In genomic region chr17:18963126-18964017, GRCh38 we compare ENCODE assay signal across 18 cellular contexts. TPM values are rescaled to one million over a fixed set of nuclear protein-coding genes. Genes with fewer than 3 reads are reported as not detected.
A peak's percentile ranks its signal among the peaks of the same experiment; 100 is the strongest.
DNase-seq lines count a peak whose midpoint lies in the region; ATAC-seq and TF ChIP-seq lines count a peak whose summit lies in the region.
"Had no signal": no experiment of that assay in that cellular context is flagged by ENCODE, and none has a peak within 500 bp of the region (broad histone marks: within the 10 kb centered on the region; RNA-seq: fewer than 3 reads in every experiment).

No MANE protein-coding gene starts in this region.

- no peak overlapping the region for H4K8ac ChIP-seq in H9 (replicated peaks; ENCODE audit: insufficient read length, low read depth, low read length)

- H4K91ac ChIP-seq in H9 (ENCODE audit: insufficient read length, low read depth, low read length), result no peak overlapping the region

- no peak overlapping the region for H2BK20ac ChIP-seq in H9 (ENCODE audit: low read depth, low read length, poor library complexity, severe bottlenecking)

- no peak overlapping the region for H3K27ac ChIP-seq in H9 (ENCODE audit: insufficient read length, low read depth, low read length)
- H3K27ac ChIP-seq: skin epidermis had no signal

- H3K79me1 ChIP-seq in H9 (ENCODE audit: insufficient read depth, low read depth, low read length, poor library complexity, severe bottlenecking), result no peaks in the 10 kb centered on the region

- H3K4me3 ChIP-seq in Caco-2 (ENCODE audit: low read depth, low read length) (no peak overlapping the region), mucosa of descending colon (no peak overlapping the region)
- H3K4me3 ChIP-seq: cardiac muscle cell, skin epidermis had no signal

- no peak overlapping the region for H3K4me3 Mint-ChIP-seq in Caco-2 (ENCODE audit: unreplicated experiment)
- H3K4me3 Mint-ChIP-seq in H9, result no peak overlapping the region
- no peak overlapping the region for H3K4me3 Mint-ChIP-seq in activated T-helper 17 cell treated with anti-CD3 and anti-CD28 coated beads, Interleukin-2, amount 50 U/mL, for 72 hours
- H3K4me3 Mint-ChIP-seq: activated naive CD8-positive, alpha-beta T cell; T-cell; WTC11 had no signal

- H3K4me1 ChIP-seq in Caco-2 (peaks cover 26% of the 10 kb centered on the region), H9 (ENCODE audit: insufficient read depth, low read length) (no peaks in the 10 kb centered on the region), mucosa of descending colon (ENCODE audit: low read depth) (peaks cover 12% of the 10 kb centered on the region)

- H3K23ac ChIP-seq in H9 (ENCODE audit: insufficient read length, low read depth, low read length), result no peak overlapping the region

- no peak overlapping the region; the same call in 1 of the 2 replicates for H3K14ac ChIP-seq in H9 (ENCODE audit: insufficient read depth, low read length)

- no peaks in the 10 kb centered on the region for H3K36me3 ChIP-seq in Caco-2 (ENCODE audit: control insufficient read depth, insufficient read depth, low read length)
- no peaks in the 10 kb centered on the region for H3K36me3 ChIP-seq in mucosa of descending colon (ENCODE audit: low read depth)
- H3K36me3 ChIP-seq: cardiac muscle cell had no signal

- H3T11ph ChIP-seq in H9 (ENCODE audit: low read length), result no peak overlapping the region

- H3K9me3 Mint-ChIP-seq in Caco-2 (ENCODE audit: unreplicated experiment) (no peaks in the 10 kb centered on the region), H9 (no peaks in the 10 kb centered on the region)
- no peaks in the 10 kb centered on the region for H3K9me3 Mint-ChIP-seq in activated T-helper 17 cell treated with anti-CD3 and anti-CD28 coated beads, Interleukin-2, amount 50 U/mL, for 72 hours
- H3K9me3 Mint-ChIP-seq: T-cell, WTC11 had no signal

- no peak overlapping the region for H3K4ac ChIP-seq in H9 (ENCODE audit: low read depth, low read length)

- no peaks in the 10 kb centered on the region for H3K27me3 ChIP-seq in Caco-2 (replicated peaks; ENCODE audit: control insufficient read depth, insufficient read depth, low read length)
- no peaks in the 10 kb centered on the region for H3K27me3 ChIP-seq in H9 (ENCODE audit: insufficient read depth, low read length)
- H3K27me3 ChIP-seq: cardiac muscle cell had no signal

- no peaks in the 10 kb centered on the region for H3K27me3 Mint-ChIP-seq in Caco-2 (ENCODE audit: insufficient read depth, unreplicated experiment)
- H3K27me3 Mint-ChIP-seq in H9 (ENCODE audit: low read depth), result no peaks in the 10 kb centered on the region
- H3K27me3 Mint-ChIP-seq in activated T-helper 17 cell treated with anti-CD3 and anti-CD28 coated beads, Interleukin-2, amount 50 U/mL, for 72 hours, result no peaks in the 10 kb centered on the region
- H3K27me3 Mint-ChIP-seq: activated naive CD8-positive, alpha-beta T cell had no signal

- no peak overlapping the region for H2AK5ac ChIP-seq in H9 (ENCODE audit: insufficient read length, low read length)

- no CpG with 5 or more reads among the region's 23 CpGs for whole genome bisulfite sequencing in H9 (ENCODE audit: extremely low coverage, insufficient read length, low lambda C conversion rate)

- DNase-seq in Caco-2 (peak in 1 of 2 experiments; percentile 61), H9 (no peak), mucosa of descending colon (peak in 1 of 3 donors; percentile 24), NCI-H2081 (lab: John Stamatoyannopoulos, UW) (no peak), NCI-H1048 (lab: John Stamatoyannopoulos, UW) (no peak)
- DNase-seq in stimulated activated naive CD4-positive, alpha-beta T cell treated with Interleukin-2 at 50 U/mL for 16 hours (lab: John Stamatoyannopoulos, UW), result no peak
- DNase-seq: DND-41, NCI-H2029 treated with DMSO at 0.1 percent for 48 hours, NCI-H524, T-cell had no signal

- H3K36me3 Mint-ChIP-seq in Caco-2 (ENCODE audit: insufficient read depth, unreplicated experiment), result peaks cover 5% of the 10 kb centered on the region
- H3K36me3 Mint-ChIP-seq in H9 (ENCODE audit: insufficient read depth in 1 of 3, low read depth in 3 of 3), result peaks cover 0 to 2% (median 0%) of the 10 kb centered on the region in 3 experiments; a peak in 1 of 7 replicates
- H3K36me3 Mint-ChIP-seq in activated T-helper 17 cell treated with anti-CD3 and anti-CD28 coated beads, Interleukin-2, amount 50 U/mL, for 72 hours (ENCODE audit: low read depth), result no peaks in the 10 kb centered on the region
- H3K36me3 Mint-ChIP-seq: activated naive CD8-positive, alpha-beta T cell; T-cell; WTC11 had no signal

- H3K18ac ChIP-seq in H9 (ENCODE audit: insufficient read length, low read depth, low read length), result no peak overlapping the region

- intact Hi-C loops in Caco-2 (cut with micrococcal nuclease; ENCODE audit: unreplicated experiment), result loop anchor here (10.0 kb wide), 1 partner anchor 149 kb away; no protein-coding TSS in a partner anchor
- intact Hi-C loops in mucosa of descending colon (cut with DNase I, micrococcal nuclease), result no loop called here

- no peaks in the 10 kb centered on the region for H3K9me3 ChIP-seq in Caco-2
- H3K9me3 ChIP-seq in H9 (ENCODE audit: control insufficient read depth, low read depth, low read length), result no peaks in the 10 kb centered on the region
- no peaks in the 10 kb centered on the region for H3K9me3 ChIP-seq in mucosa of descending colon

- H3K23me2 ChIP-seq in H9 (ENCODE audit: insufficient read length, low read depth, low read length, poor library complexity, severe bottlenecking), result no peaks in the 10 kb centered on the region

- CTCF ChIA-PET in Caco-2 (lab: Charles Lee), result interaction anchor here (1.1 kb wide), 1 partner anchor 24 kb away, joined by 3 read pairs; no protein-coding TSS in a partner anchor

- TF ChIP-seq CTCF in Caco-2 (IDR thresholded peaks at IDR 0.05; ENCODE audit: insufficient read depth in 1 of 2, low read depth in 1 of 2, low read length in 1 of 2, severe bottlenecking in 1 of 2, unreplicated experiment in 1 of 2), result no peak
- no peak for TF ChIP-seq CTCF in H9 (conservative IDR thresholded peaks at IDR 0.05)
- no peak for TF ChIP-seq CTCF in mucosa of descending colon (IDR thresholded peaks at IDR 0.05)

- peak; percentile 13 for ATAC-seq in activated T-helper 17 cell treated with anti-CD3 and anti-CD28 coated beads, Interleukin-2, amount 50 U/mL, for 72 hours (replicated peaks)
- ATAC-seq in mucosa of descending colon, result peak; percentile 25
- ATAC-seq in HG03175 (IDR thresholded peaks at IDR 0.05; ENCODE audit: unreplicated experiment), result no peak
- ATAC-seq: Panc1, T-cell, WTC11 had no signal

- H2BK15ac ChIP-seq in H9 (ENCODE audit: low read depth, low read length), result no peak overlapping the region

- H3K27ac Mint-ChIP-seq in Caco-2 (ENCODE audit: unreplicated experiment) (peak overlapping the region; percentile 19), H9 (peak overlapping the region in 2 of 3 experiments; percentile 14 to 48; a peak in 1 of 7 replicates)
- H3K27ac Mint-ChIP-seq in activated T-helper 17 cell treated with anti-CD3 and anti-CD28 coated beads, Interleukin-2, amount 50 U/mL, for 72 hours, result peak overlapping the region; percentile 56
- H3K27ac Mint-ChIP-seq: activated naive CD8-positive, alpha-beta T cell had no signal

- no peak overlapping the region for H4K5ac ChIP-seq in H9 (ENCODE audit: insufficient read length, low read depth, low read length)

- no peak overlapping the region for H3K9ac ChIP-seq in H9 (ENCODE audit: extremely low read depth, insufficient read length, low read length)

- no peak overlapping the region for H3K56ac ChIP-seq in H9 (ENCODE audit: insufficient read length, low read depth, low read length)

- no peaks in the 10 kb centered on the region for H4K20me1 ChIP-seq in H9 (ENCODE audit: control insufficient read depth, insufficient read depth, insufficient read length)

- no peak overlapping the region for H3K4me2 ChIP-seq in H9 (ENCODE audit: insufficient read depth, insufficient read length, low read length)

- H2BK120ac ChIP-seq in H9 (ENCODE audit: low read depth, low read length, poor library complexity, severe bottlenecking), result no peak overlapping the region

- H3K79me2 ChIP-seq in H9 (ENCODE audit: insufficient read depth, low read length), result no peaks in the 10 kb centered on the region

- no TSS peak for BruUV-seq in Caco-2 (replicated peaks; lab: Mats Ljungman, UMichigan)

- H3K4me1 Mint-ChIP-seq in Caco-2 (ENCODE audit: low read depth, unreplicated experiment) (peaks cover 11% of the 10 kb centered on the region), H9 (peaks cover 23 to 25% of the 10 kb centered on the region in 2 experiments)
- H3K4me1 Mint-ChIP-seq in activated T-helper 17 cell treated with anti-CD3 and anti-CD28 coated beads, Interleukin-2, amount 50 U/mL, for 72 hours, result peaks cover 14% of the 10 kb centered on the region

- POLR2A ChIA-PET in Caco-2 (lab: Charles Lee), result no interaction called here

- H2BK5ac ChIP-seq in H9 (ENCODE audit: insufficient read length, low read length), result no peak overlapping the region

- H2BK12ac ChIP-seq in H9 (ENCODE audit: insufficient read length, low read depth, low read length), result no peak overlapping the region

- no peak overlapping the region for H2AFZ ChIP-seq in H9 (ENCODE audit: low read length)

RNA-seq across cellular contexts. Expression of gene SLC5A10, which starts 11.4 kb away (rescaled TPM):
- total RNA-seq in Caco-2 (2022) (0.19 and 0.27 TPM in 2 replicates), H9 (2021) (not detected in 2 replicates), mucosa of descending colon (under 1 TPM in 1 of 3 donors, not detected in 2; 0.12 TPM)
- not detected for total RNA-seq in activated T-helper 17 cell treated with anti-CD3 and anti-CD28 coated beads, Interleukin-2, amount 50 U/mL, for 72 hours
- total RNA-seq: omental fat pad, WTC11 had no signal

RNA-seq across cellular contexts. Expression of gene FAM83G, which starts 41.2 kb away (rescaled TPM):
- total RNA-seq in Caco-2 (2022), result 24.3 and 28.1 TPM in 2 replicates
- total RNA-seq in H9 (2021), result 38.7 and 40.5 TPM in 2 replicates
- total RNA-seq in activated T-helper 17 cell treated with anti-CD3 and anti-CD28 coated beads, Interleukin-2, amount 50 U/mL, for 72 hours, result 10 to 100 TPM; 15.9 to 22.6 TPM
- 10 to 100 TPM; 18.9 to 40.4 (median 29.1) TPM for total RNA-seq in mucosa of descending colon
